In the genomic region with DNA sequence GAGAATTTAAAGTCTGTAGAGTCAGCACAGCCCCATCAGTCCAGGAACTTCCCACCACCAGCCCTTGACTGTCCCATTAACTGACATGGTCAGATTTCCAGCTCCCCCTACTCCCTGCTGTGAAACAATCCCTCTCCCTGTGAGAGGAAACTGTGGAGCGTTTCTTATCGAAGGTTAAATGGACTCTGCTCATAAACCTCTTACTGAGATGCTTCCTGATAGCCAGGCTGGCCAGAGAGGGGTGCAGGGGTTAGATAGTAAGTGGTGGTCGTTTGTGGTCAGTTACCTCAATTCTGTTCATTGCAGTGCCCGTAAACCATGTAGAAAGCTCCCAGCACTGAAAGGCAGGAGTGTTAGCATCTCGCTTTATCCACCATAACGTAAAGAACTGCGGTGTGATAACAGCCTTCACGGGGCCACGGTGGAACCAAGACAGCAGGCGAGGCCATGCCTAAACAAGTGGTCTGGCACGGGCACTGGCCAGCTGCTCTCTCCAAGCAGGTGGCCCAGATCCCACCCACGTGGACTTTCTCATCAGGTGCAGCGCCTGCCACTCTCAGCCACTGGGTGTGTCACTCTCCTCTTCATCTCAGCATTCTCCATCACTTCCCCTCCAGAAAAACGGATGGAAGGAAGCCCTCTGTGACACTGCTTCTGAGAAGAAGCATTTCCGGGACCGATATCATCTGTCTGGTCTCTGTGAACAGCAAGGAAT, we compare ENCODE assay signal across 34 cellular contexts.
DNase-seq lines count a peak whose midpoint lies in the region; ATAC-seq, FAIRE-seq and TF ChIP-seq lines count a peak whose summit lies in the region.
"Had no signal": no experiment of that assay in that cellular context is flagged by ENCODE, and none has a peak within 500 bp of the region (broad histone marks: within the 10 kb centered on the region; RNA-seq: fewer than 3 reads in every experiment).

No MANE protein-coding gene starts in this region.

- H3K4me3 Mint-ChIP-seq in naive thymus-derived CD4-positive, alpha-beta T cell, result no peak overlapping the region
- H3K4me3 Mint-ChIP-seq: activated naive CD8-positive, alpha-beta T cell treated with anti-CD3 and anti-CD28 coated beads, Interleukin-2, amount 10 ng/mL, durations not matched to agents 7 days and 5 days; IgD-negative memory B cell; T-cell had no signal

- peaks cover 12 to 40% (median 28%) of the 10 kb centered on the region in 7 donors for H3K4me1 Mint-ChIP-seq in naive thymus-derived CD4-positive, alpha-beta T cell

- no TSS peak for BruUV-seq in K562 (replicated peaks; lab: Mats Ljungman, UMichigan)

- peak overlapping the region; percentile 76 for H3K4me2 ChIP-seq in K562 (ENCODE audit: insufficient read depth, low read length)
- H3K4me2 ChIP-seq: BLaER1 treated with 17β-estradiol and CSF1 and Interleukin-3, amounts not matched to agents 10 nM and 100 nM had no signal

- WGBS in K562 (ENCODE audit: insufficient coverage, low coverage, missing lambda C conversion rate), result 0% methylated on average over 14 of the region's 16 CpGs

- peaks cover 0 to 28% (median 19%) of the 10 kb centered on the region in 5 donors for H3K36me3 Mint-ChIP-seq in naive thymus-derived CD4-positive, alpha-beta T cell

- no peaks in the 10 kb centered on the region for H3K27me3 ChIP-seq in K562 (ENCODE audit: control insufficient read depth in 2 of 2, insufficient read depth in 2 of 2, low read length in 2 of 2)
- no peaks in the 10 kb centered on the region for H3K27me3 ChIP-seq in naive thymus-derived CD4-positive, alpha-beta T cell (ENCODE audit: control insufficient read depth in 2 of 2, insufficient read depth in 2 of 2, low read length in 2 of 2)
- H3K27me3 ChIP-seq: BLaER1 treated with 17β-estradiol and CSF1 and Interleukin-3, amounts not matched to agents 10 nM and 100 nM; left lung; ovary; SJSA1; upper lobe of right lung had no signal

- TF ChIP-seq CTCF in K562 (IDR thresholded peaks at IDR 0.05 in 2 of 3, conservative IDR thresholded peaks at IDR 0.05 in 1 of 3; ENCODE audit: insufficient read depth in 2 of 3, low read depth in 1 of 3, low read length in 3 of 3), result no peak

- H3K9me1 ChIP-seq in K562 (ENCODE audit: control insufficient read depth, insufficient read depth, low read length), result no peaks in the 10 kb centered on the region

- DNase-seq in CMK (ENCODE audit: low read depth) (peak; percentile 97), HEK293T (ENCODE audit: extremely low spot score) (peak; percentile 34), K562 (ENCODE audit: extremely low read depth in 1 of 4, low spot score in 3 of 4) (peak; percentile 31 to 78 (median 54)), NK-92 (lab: John Stamatoyannopoulos, UW; ENCODE audit: unreplicated experiment) (no peak), occipital lobe (lab: John Stamatoyannopoulos, UW) (no peak), GF-D8 (lab: John Stamatoyannopoulos, UW) (no peak)
- no peak for DNase-seq in naive thymus-derived CD4-positive, alpha-beta T cell
- DNase-seq: activated CD4-positive, alpha-beta T cell treated with anti-CD3 and anti-CD28 coated beads, Interleukin-2, amount 50 U/mL, for 48 hours; activated CD4-positive, CD25-positive, alpha-beta regulatory T cell treated with anti-CD3 and anti-CD28 coated beads, Interleukin-2, amount 50 U/mL, for 72 hours; activated CD8-positive, alpha-beta memory T cell treated with anti-CD3 and anti-CD28 coated beads, Interleukin-2, amount 50 U/mL, for 4 hours; activated naive CD8-positive, alpha-beta T cell treated with anti-CD3 and anti-CD28 coated beads, Interleukin-2, amount 10 ng/mL, durations not matched to agents 7 days and 5 days; aorta; Caco-2; DMS79; effector memory CD4-positive, alpha-beta T cell; GDM1; left lung; mesenchymal stem cell; NCI-H1048; NCI-H1694; NCI-H82; ovary; retina; small intestine; stimulated activated naive CD4-positive, alpha-beta T cell treated with Interleukin-2 at 50 U/mL for 16 hours; T-cell; upper lobe of right lung had no signal

- no peak for TF ChIP-seq RAD21 in K562 (CRISPR knock-in tag; conservative IDR thresholded peaks at IDR 0.05 in 1 of 2, IDR thresholded peaks at IDR 0.05 in 1 of 2)

- FAIRE-seq in K562 (lab: Jason Lieb, UNC), result peak; percentile 96
- FAIRE-seq: bronchial epithelial cell, small intestine had no signal

- H3K79me2 ChIP-seq in K562 (ENCODE audit: control insufficient read depth, insufficient read depth, low read length), result no peaks in the 10 kb centered on the region

- no peak overlapping the region for H3K4me3 ChIP-seq in K562
- H3K4me3 ChIP-seq in naive thymus-derived CD4-positive, alpha-beta T cell (ENCODE audit: low read length), result no peak overlapping the region
- H3K4me3 ChIP-seq: BLaER1 treated with 17β-estradiol and CSF1 and Interleukin-3, amounts not matched to agents 10 nM and 100 nM; coronary artery; left lung; ovary; SJSA1; upper lobe of right lung had no signal

- peak overlapping the region; percentile 51 for H2AFZ ChIP-seq in K562 (ENCODE audit: low read depth, low read length)

- peak overlapping the region; percentile 1 to 58; a peak in 1 of 4 replicates for H3K9ac ChIP-seq in K562 (ENCODE audit: insufficient read depth in 1 of 2, low read depth in 2 of 2, low read length in 2 of 2)
- H3K9ac ChIP-seq: BLaER1 treated with 17β-estradiol and CSF1 and Interleukin-3, amounts not matched to agents 10 nM and 100 nM had no signal

- peaks cover 17 to 20% of the 10 kb centered on the region in 2 experiments; a peak in 4 of 5 replicates for H3K4me1 ChIP-seq in K562 (replicated peaks in 1 of 2; ENCODE audit: control insufficient read depth in 2 of 2, insufficient read depth in 2 of 2, low read length in 2 of 2)
- H3K4me1 ChIP-seq in naive thymus-derived CD4-positive, alpha-beta T cell (ENCODE audit: control insufficient read depth in 2 of 2, insufficient read depth in 2 of 2, low read length in 2 of 2), result peaks cover 0 to 23% of the 10 kb centered on the region in 2 donors
- H3K4me1 ChIP-seq: Caco-2 had no signal

- TF ChIP-seq EP300 in K562 (IDR thresholded peaks at IDR 0.05; ENCODE audit: low read length), result peak; percentile 69

- intact Hi-C loops in K562 (cut with micrococcal nuclease), result no loop called here
- intact Hi-C loops in naive thymus-derived CD4-positive, alpha-beta T cell (cut with micrococcal nuclease), result no loop called here

- H3K36me3 ChIP-seq in K562 (ENCODE audit: control insufficient read depth, insufficient read depth, low read length), result no peaks in the 10 kb centered on the region; the same call in 2 of the 3 replicates
- peaks cover 0 to 22% (median 0%) of the 10 kb centered on the region in 3 experiments for H3K36me3 ChIP-seq in naive thymus-derived CD4-positive, alpha-beta T cell (ENCODE audit: control insufficient read depth in 2 of 3, insufficient read depth in 3 of 3, low read length in 3 of 3)
- H3K36me3 ChIP-seq: ovary had no signal

- no peaks in the 10 kb centered on the region for H4K20me1 ChIP-seq in K562 (replicated peaks; ENCODE audit: control insufficient read depth, insufficient read depth, low read length)

- H3K27ac Mint-ChIP-seq in naive thymus-derived CD4-positive, alpha-beta T cell, result peak overlapping the region in 8 of 9 donors; percentile 7 to 95 (median 44)
- H3K27ac Mint-ChIP-seq: activated naive CD8-positive, alpha-beta T cell treated with anti-CD3 and anti-CD28 coated beads, Interleukin-2, amount 10 ng/mL, durations not matched to agents 7 days and 5 days had no signal

- no peaks in the 10 kb centered on the region for H3K9me3 ChIP-seq in K562 (replicated peaks; ENCODE audit: control insufficient read depth, insufficient read depth, low read depth, low read length)
- H3K9me3 ChIP-seq in naive thymus-derived CD4-positive, alpha-beta T cell (ENCODE audit: control insufficient read depth in 2 of 3, low read length in 3 of 3), result no peaks in the 10 kb centered on the region
- H3K9me3 ChIP-seq: BLaER1 treated with 17β-estradiol and CSF1 and Interleukin-3, amounts not matched to agents 10 nM and 100 nM; Caco-2; left lung; ovary; SJSA1; upper lobe of right lung had no signal

- POLR2A ChIA-PET in HEK293T (lab: Yijun Ruan, JAX), result no interaction called here
- POLR2A ChIA-PET in K562 (lab: Yijun Ruan, JAX), result interaction anchor here (0.6 kb wide), 1 partner anchor 40 kb away, joined by 3 read pairs; no protein-coding TSS in a partner anchor
- POLR2A ChIA-PET in naive thymus-derived CD4-positive, alpha-beta T cell (lab: Charles Lee), result no interaction called here

- CTCF ChIA-PET in HEK293T (lab: Yijun Ruan, JAX) (no interaction called here), K562 (lab: Yijun Ruan, JAX; ENCODE audit: low intra/inter-chr PET ratio) (no interaction called here)
- CTCF ChIA-PET in naive thymus-derived CD4-positive, alpha-beta T cell (lab: Charles Lee), result no interaction called here

- H3K27me3 Mint-ChIP-seq in naive thymus-derived CD4-positive, alpha-beta T cell, result no peaks in the 10 kb centered on the region
- H3K27me3 Mint-ChIP-seq: IgD-negative memory B cell, T-cell had no signal

- ATAC-seq in K562, result peak; percentile 76
- ATAC-seq in naive thymus-derived CD4-positive, alpha-beta T cell, result no peak
- ATAC-seq in SK-N-SH treated with all-trans-retinoic acid at 6 μM for 48 hours, result no peak
- ATAC-seq: HCT116, left lung, T-cell, upper lobe of right lung had no signal

- H3K9me3 Mint-ChIP-seq in naive thymus-derived CD4-positive, alpha-beta T cell, result peaks cover 0 to 3% (median 0%) of the 10 kb centered on the region in 11 donors
- H3K9me3 Mint-ChIP-seq: activated naive CD8-positive, alpha-beta T cell treated with anti-CD3 and anti-CD28 coated beads, Interleukin-2, amount 10 ng/mL, durations not matched to agents 7 days and 5 days; IgD-negative memory B cell; T-cell had no signal

- H3K27ac ChIP-seq in K562 (ENCODE audit: extremely low read depth, low read depth, low read length), result peak overlapping the region; percentile 69; the same call in 2 of the 3 replicates
- no peak overlapping the region for H3K27ac ChIP-seq in naive thymus-derived CD4-positive, alpha-beta T cell (ENCODE audit: low read depth, low read length)
- H3K27ac ChIP-seq: BLaER1 treated with 17β-estradiol and CSF1 and Interleukin-3, amounts not matched to agents 10 nM and 100 nM; coronary artery; left lung; ovary; SJSA1; upper lobe of right lung had no signal

- TF ChIP-seq POLR2A in K562 (conservative IDR thresholded peaks at IDR 0.05), result no peak

- in situ Hi-C loops in K562 (cut with MboI), result no loop called here

TF ChIP-seq in SK-N-SH treated with all-trans-retinoic acid at 6 μM for 48 hours, 23 proteins besides CTCF, POLR2A, EP300 and RAD21:
- TF ChIP-seq ZNF70 (CRISPR knock-in tag; IDR thresholded peaks at IDR 0.05), result no peak
- no peak for TF ChIP-seq ZFP3 (CRISPR knock-in tag; IDR thresholded peaks at IDR 0.05)

Comparison
In these comparisons a context has a peak if more than half of its experiments do, and no peak if none do; other contexts are left out.
1. DNase-seq: peak in CMK (single experiment), HEK293T (single experiment) and K562 (4 of 4); none in naive thymus-derived CD4-positive, alpha-beta T cell (0 of 9), NK-92 (single experiment), occipital lobe (single experiment) and GF-D8 (single experiment).